16 cellular contexts compared by ENCODE assay signal in genomic region chr4:7007944-7008343, GRCh38. TPM values are rescaled to one million over a fixed set of nuclear protein-coding genes. Genes with fewer than 3 reads are reported as not detected.
DNase-seq lines count a peak whose midpoint lies in the region; ATAC-seq and TF ChIP-seq lines count a peak whose summit lies in the region.
"Had no signal": no experiment of that assay in that cellular context is flagged by ENCODE, and none has a peak within 500 bp of the region (broad histone marks: within the 10 kb centered on the region; RNA-seq: fewer than 3 reads in every experiment).

No MANE protein-coding gene starts in this region.

- H3K27ac ChIP-seq in breast epithelium (no peak overlapping the region), WERI-Rb-1 (peak overlapping the region; percentile 16; the same call in 1 of the 2 replicates)
- H3K27ac ChIP-seq: sigmoid colon had no signal

- TF ChIP-seq POLR2A in breast epithelium (IDR thresholded peaks at IDR 0.05): no peak

- H3K9me3 ChIP-seq in breast epithelium: no peaks in the 10 kb centered on the region
- no peaks in the 10 kb centered on the region for H3K9me3 ChIP-seq in WERI-Rb-1 (ENCODE audit: severe bottlenecking)
- H3K9me3 ChIP-seq: sigmoid colon had no signal

- ATAC-seq in GM18519 (IDR thresholded peaks at IDR 0.05; ENCODE audit: low FRiP score, unreplicated experiment): no peak
- no peak for ATAC-seq in GM18870 (IDR thresholded peaks at IDR 0.05; ENCODE audit: unreplicated experiment)
- no peak for ATAC-seq in HG02870 (IDR thresholded peaks at IDR 0.05; ENCODE audit: unreplicated experiment)
- ATAC-seq: activated CD8-positive, alpha-beta memory T cell treated with anti-CD3 and anti-CD28 coated beads, Interleukin-2, amount 10 ng/mL, durations not matched to agents 7 days and 5 days had no signal

- CTCF ChIA-PET in MCF 10A (lab: Yijun Ruan, JAX): interaction anchor here (0.6 to 1.6 kb wide), 9 partner anchors 8 to 95 kb away, joined by 3 to 11 read pairs (median 4); partner anchors contain the start of gene TADA2B

- BruUV-seq in MCF 10A (replicated peaks; lab: Mats Ljungman, UMichigan): no TSS peak

- H3K4me3 Mint-ChIP-seq in MCF 10A (ENCODE audit: unreplicated experiment): no peak overlapping the region
- H3K4me3 Mint-ChIP-seq: activated CD8-positive, alpha-beta memory T cell treated with anti-CD3 and anti-CD28 coated beads, Interleukin-2, amount 10 ng/mL, durations not matched to agents 7 days and 5 days had no signal

- POLR2A ChIA-PET in MCF 10A (lab: Yijun Ruan, JAX): interaction anchor here (0.6 to 1.4 kb wide), 5 partner anchors 14 to 60 kb away, joined by 3 to 9 read pairs (median 4); partner anchors contain the start of gene GRPEL1

- H3K4me1 Mint-ChIP-seq in MCF 10A (ENCODE audit: insufficient read depth, unreplicated experiment): peaks cover 19% of the 10 kb centered on the region

- H3K27me3 ChIP-seq in breast epithelium (no peaks in the 10 kb centered on the region), WERI-Rb-1 (ENCODE audit: insufficient read depth, low read depth, severe bottlenecking) (no peaks in the 10 kb centered on the region)
- H3K27me3 ChIP-seq: sigmoid colon had no signal

- TF ChIP-seq CTCF in MCF 10A (IDR thresholded peaks at IDR 0.05; ENCODE audit: unreplicated experiment) (no peak), breast epithelium (IDR thresholded peaks at IDR 0.05) (no peak), WERI-Rb-1 (IDR thresholded peaks at IDR 0.05; ENCODE audit: low read depth, low read length) (no peak)

- H3K9me3 Mint-ChIP-seq in MCF 10A (ENCODE audit: unreplicated experiment): no peaks in the 10 kb centered on the region

- H3K4me1 ChIP-seq in breast epithelium: peaks cover 0 to 7% of the 10 kb centered on the region in 2 donors

- H3K36me3 Mint-ChIP-seq in MCF 10A (ENCODE audit: insufficient read depth, unreplicated experiment): peaks cover 84% of the 10 kb centered on the region

- H3K4me3 ChIP-seq in breast epithelium: no peak overlapping the region
- no peak overlapping the region for H3K4me3 ChIP-seq in WERI-Rb-1 (ENCODE audit: low read depth, low read length)
- H3K4me3 ChIP-seq: sigmoid colon had no signal

- DNase-seq in MCF 10A (ENCODE audit: unreplicated experiment): peak; percentile 66
- no peak for DNase-seq in breast epithelium (ENCODE audit: low spot score in 2 of 2)
- no peak for DNase-seq in WERI-Rb-1
- peak; percentile 76 for DNase-seq in iPS-NIHi7 (ENCODE audit: extremely low spot score)
- DNase-seq in head of caudate nucleus: no peak
- DNase-seq: activated CD8-positive, alpha-beta memory T cell treated with anti-CD3 and anti-CD28 coated beads, Interleukin-2, amount 10 ng/mL, durations not matched to agents 7 days and 5 days; activated naive CD4-positive, alpha-beta T cell treated with anti-CD3 and anti-CD28 coated beads, Interleukin-2, amount 50 U/mL, for 16 hours; COR-L47; NCI-H1092 treated with DMSO at 0.1 percent for 48 hours; NCI-H345; sigmoid colon; stimulated activated CD4-positive, alpha-beta T cell treated with anti-CD3 and anti-CD28 coated beads, Interleukin-2, amount 100 ng/mL, for 48 hours; stimulated activated CD8-positive, alpha-beta memory T cell treated with anti-CD3 and anti-CD28 coated beads, Interleukin-4, amount 100 ng/mL, for 48 hours had no signal

- H3K27ac Mint-ChIP-seq in MCF 10A (ENCODE audit: low read depth, unreplicated experiment): peak overlapping the region; percentile 69
- H3K27ac Mint-ChIP-seq: activated CD8-positive, alpha-beta memory T cell treated with anti-CD3 and anti-CD28 coated beads, Interleukin-2, amount 10 ng/mL, durations not matched to agents 7 days and 5 days had no signal

- intact Hi-C loops in MCF 10A (cut with micrococcal nuclease) (no loop called here), breast epithelium (cut with DNase I; ENCODE audit: low total_unique reads) (no loop called here), head of caudate nucleus (cut with DNase I) (no loop called here)

- no peaks in the 10 kb centered on the region for H3K27me3 Mint-ChIP-seq in MCF 10A (ENCODE audit: insufficient read depth, unreplicated experiment)
- H3K27me3 Mint-ChIP-seq: activated CD8-positive, alpha-beta memory T cell treated with anti-CD3 and anti-CD28 coated beads, Interleukin-2, amount 10 ng/mL, durations not matched to agents 7 days and 5 days had no signal

- no peaks in the 10 kb centered on the region for H3K36me3 ChIP-seq in breast epithelium
- H3K36me3 ChIP-seq in WERI-Rb-1: peaks cover 84% of the 10 kb centered on the region

RNA-seq across cellular contexts. Expression of gene TADA2B, which starts 35.2 kb away (rescaled TPM):
- total RNA-seq in MCF 10A (2022): 29.5 and 31.8 TPM in 2 replicates
- 10 to 100 TPM; 16.4 to 22.7 (median 17.8) TPM for total RNA-seq in breast epithelium

RNA-seq across cellular contexts. Expression of gene GRPEL1, which starts 59.9 kb away (rescaled TPM):
- 73.0 and 82.9 TPM in 2 replicates for total RNA-seq in MCF 10A (2022)
- 10 to 100 TPM; 20.2 to 24.1 (median 22.6) TPM for total RNA-seq in breast epithelium

Comparison
In these comparisons a context has a peak if more than half of its experiments do, and no peak if none do; other contexts are left out.
1. DNase-seq: peak in MCF 10A (single experiment) and iPS-NIHi7 (single experiment); none in breast epithelium (0 of 2), WERI-Rb-1 (single experiment) and head of caudate nucleus (0 of 42).